Comparison of ENCODE assay signal across 18 cellular contexts in genomic region chr13:66222127-66222526, GRCh38.
"Had no signal": no experiment of that assay in that cellular context is flagged by ENCODE, and none has a peak within 500 bp of the region (broad histone marks: within the 10 kb centered on the region; RNA-seq: fewer than 3 reads in every experiment).

No MANE protein-coding gene starts in this region.

- H3K9me3 ChIP-seq: colonic mucosa, left lung, neutrophil, thyroid gland had no signal

- DNase-seq: activated CD4-positive, alpha-beta T cell treated with anti-CD3 and anti-CD28 coated beads, Interleukin-2, amount 10 ng/mL, durations not matched to agents 7 days and 5 days; activated CD8-positive, alpha-beta memory T cell treated with anti-CD3 and anti-CD28 coated beads for 24 hours; activated naive CD4-positive, alpha-beta T cell; activated naive CD8-positive, alpha-beta T cell treated with anti-CD3 and anti-CD28 coated beads, Interleukin-2, amount 10 ng/mL, durations not matched to agents 7 days and 5 days; central memory CD4-positive, alpha-beta T cell; colonic mucosa; glutamatergic neuron; hypothalamus; kidney; left lung; mammary epithelial cell; stimulated activated CD4-positive, alpha-beta T cell treated with anti-CD3 and anti-CD28 coated beads, Interleukin-12 subunit alpha, Interleukin-12 subunit beta, amount 100 ng/mL, for 4 hours; stimulated activated CD4-positive, alpha-beta T cell treated with anti-CD3 and anti-CD28 coated beads, Interleukin-2, amount 100 ng/mL, for 24 hours; thyroid gland had no signal

- H3K4me1 ChIP-seq: colonic mucosa, left lung, parathyroid adenoma, thyroid gland had no signal

- H3K4me3 Mint-ChIP-seq: activated CD4-positive, alpha-beta T cell treated with anti-CD3 and anti-CD28 coated beads, Interleukin-2, amount 10 ng/mL, durations not matched to agents 7 days and 5 days; activated naive CD8-positive, alpha-beta T cell treated with anti-CD3 and anti-CD28 coated beads, Interleukin-2, amount 10 ng/mL, durations not matched to agents 7 days and 5 days; brain had no signal

- H3K27ac Mint-ChIP-seq: activated CD4-positive, alpha-beta T cell treated with anti-CD3 and anti-CD28 coated beads, Interleukin-2, amount 10 ng/mL, durations not matched to agents 7 days and 5 days; activated naive CD8-positive, alpha-beta T cell treated with anti-CD3 and anti-CD28 coated beads, Interleukin-2, amount 10 ng/mL, durations not matched to agents 7 days and 5 days; brain had no signal

- H3K36me3 ChIP-seq: colonic mucosa, left lung, neutrophil, thyroid gland had no signal

- H3K36me3 Mint-ChIP-seq: activated naive CD8-positive, alpha-beta T cell treated with anti-CD3 and anti-CD28 coated beads, Interleukin-2, amount 10 ng/mL, durations not matched to agents 7 days and 5 days; brain had no signal

- H3K27me3 Mint-ChIP-seq: activated CD4-positive, alpha-beta T cell treated with anti-CD3 and anti-CD28 coated beads, Interleukin-2, amount 10 ng/mL, durations not matched to agents 7 days and 5 days; activated naive CD8-positive, alpha-beta T cell treated with anti-CD3 and anti-CD28 coated beads, Interleukin-2, amount 10 ng/mL, durations not matched to agents 7 days and 5 days; brain had no signal

- H3K27me3 ChIP-seq: colonic mucosa, left lung, neutrophil, thyroid gland had no signal

- H3K4me3 ChIP-seq: colonic mucosa, left lung, thyroid gland had no signal

- ATAC-seq: esophagus mucosa, left lung had no signal
